Comparison of ENCODE assay signal across 8 cellular contexts in the genomic region with DNA sequence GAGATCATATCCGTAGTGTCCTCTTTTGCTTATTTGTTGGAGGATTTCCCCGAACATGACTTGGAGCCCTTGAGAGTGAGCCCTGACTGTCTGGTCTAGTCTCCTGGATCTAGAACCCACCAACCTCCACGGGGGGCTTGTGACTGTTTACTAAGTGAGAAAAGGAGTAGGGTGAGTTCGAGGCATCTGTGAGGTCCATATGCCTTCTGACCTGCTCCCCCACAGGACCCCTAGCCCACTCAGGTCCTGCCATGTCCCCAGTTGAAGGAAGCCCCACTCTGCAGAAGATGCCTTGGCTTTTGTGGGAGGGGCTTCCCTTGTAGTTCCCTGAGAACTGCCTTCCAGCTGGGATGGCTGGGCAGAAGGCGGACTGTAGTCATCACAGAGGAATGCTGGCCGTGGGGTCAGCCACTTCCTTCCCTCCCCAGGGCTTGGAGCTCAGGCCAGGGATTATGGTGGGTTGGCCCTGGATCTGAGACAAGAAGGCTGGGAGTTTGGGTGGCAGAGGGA. TPM values are rescaled to one million over a fixed set of nuclear protein-coding genes. Genes with fewer than 3 reads are reported as not detected.
DNase-seq lines count a peak whose midpoint lies in the region; ATAC-seq and TF ChIP-seq lines count a peak whose summit lies in the region.

No MANE protein-coding gene starts in this region.

- peak; percentile 13 for TF ChIP-seq POLR2A in GM18526 (IDR thresholded peaks at IDR 0.05; ENCODE audit: extremely low read depth, insufficient read length)

- no peak for ATAC-seq in GM18519 (IDR thresholded peaks at IDR 0.05; ENCODE audit: low FRiP score, unreplicated experiment)

- no peak overlapping the region for H3K4me3 ChIP-seq in endocrine pancreas (ENCODE audit: control insufficient read depth, insufficient read depth, low read length)
- H3K4me3 ChIP-seq in mesodermal cell (ENCODE audit: extremely low read depth, insufficient read depth, low read length, poor library complexity, severe bottlenecking) = no peak overlapping the region

- peak overlapping the region; percentile 95 for H3K27ac ChIP-seq in RWPE1
- H3K27ac ChIP-seq in mesodermal cell (ENCODE audit: low read depth, low read length, severe bottlenecking) = peak overlapping the region; percentile 70

- H3K9me3 ChIP-seq in endocrine pancreas (ENCODE audit: control insufficient read depth, low read length) (no peaks in the 10 kb centered on the region), mesodermal cell (ENCODE audit: control insufficient read depth, low read length) (no peaks in the 10 kb centered on the region)

- no peaks in the 10 kb centered on the region for H3K27me3 ChIP-seq in endocrine pancreas (ENCODE audit: control insufficient read depth, insufficient read depth, low read length)

- no peak for TF ChIP-seq CTCF in RWPE1 (conservative IDR thresholded peaks at IDR 0.05; ENCODE audit: low read depth)

- DNase-seq in RWPE1 (ENCODE audit: low spot score) (peak; percentile 95), ureter (ENCODE audit: low spot score) (peak; percentile 76), UCSD-AML1 (lab: John Stamatoyannopoulos, UW; ENCODE audit: unreplicated experiment) (no peak)
- no peak for DNase-seq in stimulated activated naive CD4-positive, alpha-beta T cell treated with Interleukin-2 at 50 U/mL for 16 hours (lab: John Stamatoyannopoulos, UW)

- H3K36me3 ChIP-seq in endocrine pancreas (ENCODE audit: control insufficient read depth, insufficient read depth, low read length) = no peaks in the 10 kb centered on the region
- no peaks in the 10 kb centered on the region for H3K36me3 ChIP-seq in mesodermal cell (ENCODE audit: control insufficient read depth, insufficient read depth, low read length)

- H3K4me1 ChIP-seq in endocrine pancreas (ENCODE audit: control insufficient read depth, insufficient read depth, low read length) = no peaks in the 10 kb centered on the region
- peaks cover 25% of the 10 kb centered on the region for H3K4me1 ChIP-seq in mesodermal cell (ENCODE audit: control insufficient read depth, insufficient read depth, low read length, poor library complexity, severe bottlenecking)

- POLR2A ChIA-PET in RWPE1 (lab: Yijun Ruan, JAX; ENCODE audit: low non-redundant PET) = interaction anchor here (1.1 kb wide), 1 partner anchor 9 kb away, joined by 4 read pairs; no protein-coding TSS in a partner anchor

- CTCF ChIA-PET in RWPE1 (lab: Yijun Ruan, JAX) = interaction anchor here (1.0 to 2.1 kb wide), 3 partner anchors 8 to 112 kb away, joined by 3 to 12 read pairs (median 4); no protein-coding TSS in a partner anchor

- WGBS in mesodermal cell (ENCODE audit: insufficient coverage in 2 of 2), 2 experiments = 86 to 100% methylated on average over 1 to 2 of the region's 6 CpGs

- peak overlapping the region; percentile 21 for H3K9ac ChIP-seq in endocrine pancreas (ENCODE audit: control insufficient read depth, insufficient read depth, low read length)

RNA-seq across cellular contexts. Expression of a gene that starts 7.0 kb away (rescaled TPM):
- polyA plus RNA-seq in mesodermal cell (2013, experiment 1 of 2) = 11.4 TPM
- 10.0 TPM for polyA plus RNA-seq in mesodermal cell (2013, experiment 2 of 2)
- 40.8 TPM for total RNA-seq in ureter

RNA-seq across cellular contexts. Expression of a gene that starts 45.8 kb away (rescaled TPM):
- not detected for polyA plus RNA-seq in mesodermal cell (2013, experiment 1 of 2)
- polyA plus RNA-seq in mesodermal cell (2013, experiment 2 of 2) = not detected
- not detected for total RNA-seq in ureter

RNA-seq across cellular contexts. Expression of a gene that starts 59.2 kb away (rescaled TPM):
- polyA plus RNA-seq in mesodermal cell (2013, experiment 1 of 2) = 25.2 TPM
- 26.5 TPM for polyA plus RNA-seq in mesodermal cell (2013, experiment 2 of 2)
- total RNA-seq in ureter = 49.5 TPM

Comparison
In these comparisons a context has a peak if more than half of its experiments do, and no peak if none do; other contexts are left out.
1. DNase-seq: peak in RWPE1 (single experiment) and ureter (single experiment); none in UCSD-AML1 (single experiment) and stimulated activated naive CD4-positive, alpha-beta T cell treated with Interleukin-2 at 50 U/mL for 16 hours (single experiment).